ENCODE assay signal across 15 cellular contexts in genomic region chr16:66953462-66954096, GRCh38. TPM values are rescaled to one million over a fixed set of nuclear protein-coding genes. Genes with fewer than 3 reads are reported as not detected.
DNase-seq lines count a peak whose midpoint lies in the region; ATAC-seq and TF ChIP-seq lines count a peak whose summit lies in the region.
"Had no signal": no experiment of that assay in that cellular context is flagged by ENCODE, and none has a peak within 500 bp of the region (broad histone marks: within the 10 kb centered on the region; RNA-seq: fewer than 3 reads in every experiment).

No MANE protein-coding gene starts in this region.

- H3K9me3 ChIP-seq in NT2/D1 (ENCODE audit: insufficient read depth, low read length): peaks cover 11% of the 10 kb centered on the region
- peaks cover 14% of the 10 kb centered on the region for H3K9me3 ChIP-seq in endodermal cell (ENCODE audit: control insufficient read depth, low read length)
- H3K9me3 ChIP-seq in gastrocnemius medialis: no peaks in the 10 kb centered on the region
- H3K9me3 ChIP-seq in prostate gland: no peaks in the 10 kb centered on the region
- H3K9me3 ChIP-seq: body of pancreas, thyroid gland had no signal

- H3K9ac ChIP-seq in NT2/D1 (ENCODE audit: insufficient read length, low read depth) (peak overlapping the region; percentile 1), endodermal cell (ENCODE audit: extremely low read depth, low read length, poor library complexity, severe bottlenecking) (no peak overlapping the region)

- no peak overlapping the region for H3K27ac Mint-ChIP-seq in endodermal cell
- H3K27ac Mint-ChIP-seq: activated naive CD4-positive, alpha-beta T cell treated with anti-CD3 and anti-CD28 coated beads, Interleukin-2, amount 50 U/mL, for 72 hours; T-helper 17 cell had no signal

- H3K27me3 ChIP-seq in NT2/D1 (ENCODE audit: insufficient read depth, insufficient read length) (peaks cover 21% of the 10 kb centered on the region), endodermal cell (ENCODE audit: control insufficient read depth, insufficient read depth, low read length, poor library complexity, severe bottlenecking) (peaks cover 19% of the 10 kb centered on the region), gastrocnemius medialis (no peaks in the 10 kb centered on the region), prostate gland (replicated peaks; ENCODE audit: insufficient read depth) (no peaks in the 10 kb centered on the region)
- H3K27me3 ChIP-seq: dorsolateral prefrontal cortex, thyroid gland had no signal

- H3K36me3 Mint-ChIP-seq in endodermal cell (ENCODE audit: low read depth): no peaks in the 10 kb centered on the region

- no peak for TF ChIP-seq CTCF in endodermal cell (conservative IDR thresholded peaks at IDR 0.05)
- no peak for TF ChIP-seq CTCF in gastrocnemius medialis (IDR thresholded peaks at IDR 0.05 in 4 of 5, conservative IDR thresholded peaks at IDR 0.05 in 1 of 5)
- no peak for TF ChIP-seq CTCF in prostate gland (IDR thresholded peaks at IDR 0.05)

- intact Hi-C loops in gastrocnemius medialis (cut with DNase I; ENCODE audit: low total_unique reads): no loop called here
- intact Hi-C loops in prostate gland (cut with DNase I): loop anchor here (5.0 kb wide), 1 partner anchor 199 kb away; the partner anchor contains the start of gene B3GNT9

- peaks cover 13% of the 10 kb centered on the region for H3K9me3 Mint-ChIP-seq in endodermal cell
- H3K9me3 Mint-ChIP-seq: activated naive CD4-positive, alpha-beta T cell treated with anti-CD3 and anti-CD28 coated beads, Interleukin-2, amount 50 U/mL, for 72 hours had no signal

- 86 to 90% methylated on average over 5 to 10 of the region's 10 CpGs for WGBS in endodermal cell (ENCODE audit: insufficient coverage in 1 of 2, insufficient read length in 1 of 2), 2 experiments
- 79% methylated on average over 10 of the region's 10 CpGs for WGBS in prostate gland

- peaks cover 16% of the 10 kb centered on the region for H3K27me3 Mint-ChIP-seq in endodermal cell (ENCODE audit: insufficient read depth)

- DNase-seq in DMS 273 (lab: John Stamatoyannopoulos, UW; ENCODE audit: unreplicated experiment) (peak; percentile 45), DMS 273 treated with DMSO at 0.1 percent for 48 hours (lab: John Stamatoyannopoulos, UW) (no peak), NT2/D1 (ENCODE audit: low read depth, low spot score) (no peak), endodermal cell (no peak), gastrocnemius medialis (peak in 1 of 2 donors; percentile 67), prostate gland (ENCODE audit: low spot score) (no peak)
- DNase-seq: NCI-H1105 had no signal

- H3K4me1 Mint-ChIP-seq in endodermal cell: peaks cover 12% of the 10 kb centered on the region

- in situ Hi-C loops in gastrocnemius medialis (cut with MboI; ENCODE audit: low sequenced_read_pairs in 4 of 4): no loop called here

- H3K27ac ChIP-seq in endodermal cell (ENCODE audit: low read depth, low read length): no peak overlapping the region
- peak overlapping the region; percentile 97 to 99 (median 97) for H3K27ac ChIP-seq in gastrocnemius medialis
- no peak overlapping the region for H3K27ac ChIP-seq in prostate gland
- H3K27ac ChIP-seq: body of pancreas, dorsolateral prefrontal cortex, heart left ventricle, thyroid gland had no signal

- H3K4me3 ChIP-seq in NT2/D1 (ENCODE audit: insufficient read length, low read depth): no peak overlapping the region
- H3K4me3 ChIP-seq in endodermal cell (ENCODE audit: low read length): no peak overlapping the region
- H3K4me3 ChIP-seq in gastrocnemius medialis: no peak overlapping the region
- H3K4me3 ChIP-seq in prostate gland: no peak overlapping the region
- H3K4me3 ChIP-seq: body of pancreas, dorsolateral prefrontal cortex, heart left ventricle, thyroid gland had no signal

- no peak for TF ChIP-seq POLR2A in gastrocnemius medialis (IDR thresholded peaks at IDR 0.05)
- no peak for TF ChIP-seq POLR2A in prostate gland (IDR thresholded peaks at IDR 0.05)

- H3K36me3 ChIP-seq in NT2/D1 (ENCODE audit: insufficient read depth, insufficient read length, low read length) (no peaks in the 10 kb centered on the region), endodermal cell (ENCODE audit: control insufficient read depth, insufficient read depth, low read length) (no peaks in the 10 kb centered on the region), gastrocnemius medialis (no peaks in the 10 kb centered on the region), prostate gland (no peaks in the 10 kb centered on the region)
- H3K36me3 ChIP-seq: heart left ventricle, thyroid gland had no signal

- ATAC-seq in gastrocnemius medialis (peak; percentile 19 to 38), GM19452 (IDR thresholded peaks at IDR 0.05; ENCODE audit: unreplicated experiment) (no peak), HG03432 (IDR thresholded peaks at IDR 0.05; ENCODE audit: unreplicated experiment) (no peak)

- H3K4me1 ChIP-seq in NT2/D1 (ENCODE audit: insufficient read depth, insufficient read length) (peaks cover under 1% of the 10 kb centered on the region), endodermal cell (ENCODE audit: control insufficient read depth, insufficient read depth, low read length) (no peaks in the 10 kb centered on the region), gastrocnemius medialis (peaks cover 49 to 51% of the 10 kb centered on the region in 2 donors), prostate gland (replicated peaks) (no peaks in the 10 kb centered on the region)

- peak overlapping the region; percentile 4 for H3K4me3 Mint-ChIP-seq in endodermal cell
- H3K4me3 Mint-ChIP-seq: T-helper 17 cell had no signal

RNA-seq across cellular contexts. Expression of gene CES3, which starts 7.5 kb away (rescaled TPM):
- total RNA-seq in endodermal cell: 1 to 10 TPM; 2.7 to 3.8 TPM
- 6.9 TPM for polyA plus RNA-seq in endodermal cell (2013, experiment 1 of 2)
- polyA plus RNA-seq in endodermal cell (2013, experiment 2 of 2): 3.8 TPM
- total RNA-seq in gastrocnemius medialis: 10 to 100 TPM; 10.3 to 30.3 (median 12.9) TPM
- under 1 TPM; 0.36 to 0.80 TPM for total RNA-seq in prostate gland

RNA-seq across cellular contexts. Expression of gene CES2, which starts 18.3 kb away (rescaled TPM):
- 10 to 100 TPM; 28.7 to 36.8 TPM for total RNA-seq in endodermal cell
- 24.1 TPM for polyA plus RNA-seq in endodermal cell (2013, experiment 1 of 2)
- polyA plus RNA-seq in endodermal cell (2013, experiment 2 of 2): 20.5 TPM
- total RNA-seq in gastrocnemius medialis: 10 to 100 TPM; 25.6 to 48.2 (median 37.7) TPM
- 10 to 100 TPM; 36.3 to 61.5 TPM for total RNA-seq in prostate gland

RNA-seq across cellular contexts. Expression of gene CIAO2B, which starts 19.4 kb away (rescaled TPM):
- total RNA-seq in endodermal cell (10 to 100 TPM; 70.2 to 87.7 TPM), gastrocnemius medialis (100 to 1,000 TPM; 189 to 338 (median 264) TPM), prostate gland (100 to 1,000 TPM in 1 of 2 donors, 10 to 100 TPM in 1; 80.2 to 159 TPM)
- polyA plus RNA-seq in endodermal cell (2013, experiment 1 of 2): 99.2 TPM
- polyA plus RNA-seq in endodermal cell (2013, experiment 2 of 2): 88.5 TPM

RNA-seq across cellular contexts. Expression of gene RRAD, which starts 28.2 kb away (rescaled TPM):
- total RNA-seq in endodermal cell (under 1 TPM in 1 of 2 donors, not detected in 1; 0.55 TPM), gastrocnemius medialis (1,000 to 10,000 TPM in 1 of 4 donors, 100 to 1,000 TPM in 3; 286 to 1,191 (median 655) TPM), prostate gland (10 to 100 TPM; 17.0 to 37.0 TPM)
- 0.53 TPM for polyA plus RNA-seq in endodermal cell (2013, experiment 1 of 2)
- 0.46 TPM for polyA plus RNA-seq in endodermal cell (2013, experiment 2 of 2)

RNA-seq across cellular contexts. Expression of gene CES4A, which starts 34.8 kb away (rescaled TPM):
- total RNA-seq in endodermal cell: 1 to 10 TPM; 3.0 to 3.8 TPM
- polyA plus RNA-seq in endodermal cell (2013, experiment 1 of 2): 1.5 TPM
- 1.9 TPM for polyA plus RNA-seq in endodermal cell (2013, experiment 2 of 2)
- total RNA-seq in gastrocnemius medialis: 10 to 100 TPM; 12.0 to 82.7 (median 17.4) TPM
- 10 to 100 TPM in 1 of 2 donors, 1 to 10 TPM in 1; 1.4 to 10.7 TPM for total RNA-seq in prostate gland

Comparison
In these comparisons a context has a peak if more than half of its experiments do, and no peak if none do; other contexts are left out.
1. H3K27ac ChIP-seq: peak in gastrocnemius medialis (4 of 4); none in endodermal cell (single experiment) and prostate gland (0 of 2).
2. ATAC-seq: peak in gastrocnemius medialis (2 of 2); none in GM19452 (single experiment) and HG03432 (single experiment).